ENCODE assay signal across 19 cellular contexts in the genomic region with DNA sequence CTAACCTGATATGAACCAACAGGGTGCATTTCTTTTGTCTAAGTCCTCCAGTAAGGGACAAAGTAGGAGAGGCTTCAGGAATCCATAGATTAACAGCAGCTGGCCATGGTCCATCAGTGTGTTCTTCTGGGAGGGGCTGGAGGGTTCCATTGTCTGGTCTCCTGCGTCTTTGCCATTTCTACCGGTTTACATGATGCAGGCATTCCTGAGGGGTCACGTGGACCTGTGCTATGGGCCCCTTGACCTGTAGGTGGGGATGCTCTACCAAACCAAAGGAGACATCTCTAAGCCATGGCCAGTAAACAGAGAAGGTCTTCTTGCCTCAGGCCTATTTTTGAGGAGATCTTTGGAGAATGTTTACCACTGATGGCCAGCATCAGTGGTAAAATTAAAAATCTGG.
A peak's percentile ranks its signal among the peaks of the same experiment; 100 is the strongest.
DNase-seq lines count a peak whose midpoint lies in the region; TF ChIP-seq lines count a peak whose summit lies in the region.
"Had no signal": no experiment of that assay in that cellular context is flagged by ENCODE, and none has a peak within 500 bp of the region (broad histone marks: within the 10 kb centered on the region; RNA-seq: fewer than 3 reads in every experiment).

No MANE protein-coding gene starts in this region.

- H3K4me1 Mint-ChIP-seq in nephron progenitor cell, result peaks cover 6% of the 10 kb centered on the region
- H3K4me1 Mint-ChIP-seq: CD4-positive, CD25-positive, alpha-beta regulatory T cell had no signal

- no peak overlapping the region for H3K27ac Mint-ChIP-seq in nephron progenitor cell
- H3K27ac Mint-ChIP-seq: CD4-positive, CD25-positive, alpha-beta regulatory T cell; dendritic cell treated with granulocyte-macrophage colony-stimulating factor and Interleukin-4, amounts not matched to agents 40 ng/mL and 50 ng/mL, for 4 days had no signal

- H3K27me3 ChIP-seq in WERI-Rb-1 (ENCODE audit: insufficient read depth, low read depth, severe bottlenecking), result no peaks in the 10 kb centered on the region

- H3K36me3 Mint-ChIP-seq in nephron progenitor cell (ENCODE audit: low read depth), result no peaks in the 10 kb centered on the region
- H3K36me3 Mint-ChIP-seq: CD4-positive, CD25-positive, alpha-beta regulatory T cell had no signal

- H3K9me3 Mint-ChIP-seq in nephron progenitor cell, result no peaks in the 10 kb centered on the region
- H3K9me3 Mint-ChIP-seq: dendritic cell treated with granulocyte-macrophage colony-stimulating factor and Interleukin-4, amounts not matched to agents 40 ng/mL and 50 ng/mL, for 4 days had no signal

- no peaks in the 10 kb centered on the region for H3K36me3 ChIP-seq in WERI-Rb-1
- H3K36me3 ChIP-seq: left ventricle myocardium inferior, thoracic aorta had no signal

- no peak overlapping the region for H3K4me3 Mint-ChIP-seq in nephron progenitor cell
- H3K4me3 Mint-ChIP-seq: CD4-positive, CD25-positive, alpha-beta regulatory T cell; dendritic cell treated with granulocyte-macrophage colony-stimulating factor and Interleukin-4, amounts not matched to agents 40 ng/mL and 50 ng/mL, for 4 days had no signal

- H3K27me3 Mint-ChIP-seq in nephron progenitor cell (ENCODE audit: low read depth, poor library complexity), result peaks cover 25% of the 10 kb centered on the region
- H3K27me3 Mint-ChIP-seq: CD4-positive, CD25-positive, alpha-beta regulatory T cell had no signal

- no peak overlapping the region for H3K4me3 ChIP-seq in WERI-Rb-1 (ENCODE audit: low read depth, low read length)
- H3K4me3 ChIP-seq: left ventricle myocardium inferior, thoracic aorta had no signal

- DNase-seq in EL (peak; percentile 18), HuH-7.5 (ENCODE audit: low spot score) (peak; percentile 38), WERI-Rb-1 (peak; percentile 17), islet precursor cell (peak; percentile 73), dedifferentiated amniotic fluid mesenchymal stem cell (ENCODE audit: extremely low spot score) (no peak), activated T-cell treated with anti-CD3 and anti-CD28 coated beads for 4 hours (no peak), pons (ENCODE audit: low spot score) (no peak), nephron progenitor cell (no peak)
- DNase-seq: activated CD4-positive, alpha-beta T cell treated with anti-CD3 and anti-CD28 coated beads, Interleukin-2, amount 50 U/mL, for 1 hour; activated gamma-delta T cell; CD4-positive, CD25-positive, alpha-beta regulatory T cell; erythroblast; left ventricle myocardium inferior; NCI-H187 treated with DMSO at 0.1 percent for 48 hours; NCI-H2227 treated with DMSO at 0.1 percent for 48 hours; right cardiac atrium had no signal

- H3K9me3 ChIP-seq in WERI-Rb-1 (ENCODE audit: severe bottlenecking), result no peaks in the 10 kb centered on the region
- H3K9me3 ChIP-seq: left ventricle myocardium inferior, thoracic aorta had no signal

- H3K27ac ChIP-seq in WERI-Rb-1, result no peak overlapping the region
- H3K27ac ChIP-seq: left ventricle myocardium inferior, RWPE1 had no signal

- TF ChIP-seq CTCF in WERI-Rb-1 (IDR thresholded peaks at IDR 0.05; ENCODE audit: low read depth, low read length), result 0 out of 2 replicates have a peak, but pooled peaks have one; percentile 33
- TF ChIP-seq CTCF in nephron progenitor cell (IDR thresholded peaks at IDR 0.05), result no peak

Comparison
In these comparisons a context has a peak if more than half of its experiments do, and no peak if none do; other contexts are left out.
1. DNase-seq: peak in EL (single experiment), HuH-7.5 (single experiment), WERI-Rb-1 (single experiment) and islet precursor cell (single experiment); none in dedifferentiated amniotic fluid mesenchymal stem cell (single experiment), activated T-cell treated with anti-CD3 and anti-CD28 coated beads for 4 hours (single experiment), pons (single experiment) and nephron progenitor cell (single experiment).